17 cellular contexts compared by ENCODE assay signal in the genomic region with DNA sequence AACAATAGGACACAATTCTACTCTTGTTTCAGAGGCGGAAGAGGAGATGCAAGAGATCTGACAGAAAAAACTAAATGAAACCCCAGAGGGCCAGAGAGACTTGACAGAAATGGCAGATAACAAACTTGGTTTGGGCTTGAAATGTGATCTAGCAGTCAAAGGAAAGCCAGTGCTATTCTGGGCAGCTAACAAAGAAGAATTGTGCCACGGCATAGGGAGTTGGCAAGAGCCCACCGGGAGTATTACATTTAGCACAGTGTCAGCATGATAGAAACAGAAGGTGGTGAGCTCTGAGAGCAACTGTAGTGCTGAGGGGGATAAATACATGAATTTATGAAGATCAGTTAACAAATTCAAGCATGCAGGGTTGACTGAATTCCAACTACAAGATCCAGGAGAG.
A peak's percentile ranks its signal among the peaks of the same experiment; 100 is the strongest.
DNase-seq lines count a peak whose midpoint lies in the region; ATAC-seq and TF ChIP-seq lines count a peak whose summit lies in the region.
"Had no signal": no experiment of that assay in that cellular context is flagged by ENCODE, and none has a peak within 500 bp of the region (broad histone marks: within the 10 kb centered on the region; RNA-seq: fewer than 3 reads in every experiment).

No MANE protein-coding gene starts in this region.

- peaks cover 27% of the 10 kb centered on the region for H3K4me1 Mint-ChIP-seq in brain
- H3K4me1 Mint-ChIP-seq in endothelial cell (ENCODE audit: unreplicated experiment): no peaks in the 10 kb centered on the region
- H3K4me1 Mint-ChIP-seq: activated naive CD8-positive, alpha-beta T cell treated with anti-CD3 and anti-CD28 coated beads, Interleukin-2, amount 50 U/mL, for 24 hours; stimulated activated naive B cell treated with anti-CD40 and anti-IgM and Interleukin-4, amounts not matched to agents 10 μg/mL and 1 μg/mL and 100 μg/mL, for 72 hours had no signal

- H3K4me3 ChIP-seq in MG63 (no peak overlapping the region), heart right ventricle (no peak overlapping the region), prostate gland (no peak overlapping the region)
- H3K4me3 ChIP-seq: hepatocyte had no signal

- H3K4me3 Mint-ChIP-seq in brain (peak overlapping the region in 4 of 5 experiments; percentile 7 to 51 (median 24)), endothelial cell (ENCODE audit: unreplicated experiment) (no peak overlapping the region)
- H3K4me3 Mint-ChIP-seq: activated naive CD8-positive, alpha-beta T cell treated with anti-CD3 and anti-CD28 coated beads, Interleukin-2, amount 50 U/mL, for 24 hours; stimulated activated naive B cell treated with anti-CD40 and anti-IgM and Interleukin-4, amounts not matched to agents 10 μg/mL and 1 μg/mL and 100 μg/mL, for 72 hours had no signal

- DNase-seq in MG63 (peak; percentile 32), heart right ventricle (peak; percentile 27 to 44), prostate gland (ENCODE audit: low spot score) (peak; percentile 26), endothelial cell (ENCODE audit: low spot score) (no peak), RKO (ENCODE audit: low spot score) (no peak)
- DNase-seq in activated CD4-positive, alpha-beta T cell treated with anti-CD3 and anti-CD28 coated beads for 1 hour: no peak
- DNase-seq: activated CD8-positive, alpha-beta memory T cell treated with anti-CD3 and anti-CD28 coated beads, Interleukin-2, amount 50 U/mL, for 4 hours; activated naive CD8-positive, alpha-beta T cell treated with anti-CD3 and anti-CD28 coated beads, Interleukin-2, amount 50 U/mL, for 24 hours; effector CD4-positive, alpha-beta T cell; mesenchymal stem cell; NCI-H1694 treated with DMSO at 0.1 percent for 48 hours; stimulated activated CD4-positive, alpha-beta T cell treated with anti-CD3 and anti-CD28 coated beads, Interleukin-4, amount 100 ng/mL, for 24 hours; stimulated activated naive B cell treated with anti-CD40 and anti-IgM and Interleukin-4, amounts not matched to agents 10 μg/mL and 1 μg/mL and 100 μg/mL, for 72 hours had no signal

- no peak for TF ChIP-seq CTCF in brain (conservative IDR thresholded peaks at IDR 0.05)
- TF ChIP-seq CTCF in heart right ventricle (IDR thresholded peaks at IDR 0.05): no peak
- no peak for TF ChIP-seq CTCF in prostate gland (IDR thresholded peaks at IDR 0.05)
- TF ChIP-seq CTCF in endothelial cell (IDR thresholded peaks at IDR 0.05; ENCODE audit: unreplicated experiment): no peak

- H3K27ac Mint-ChIP-seq in brain (peak overlapping the region in 4 of 5 experiments; percentile 14 to 90 (median 86)), endothelial cell (ENCODE audit: unreplicated experiment) (no peak overlapping the region)
- H3K27ac Mint-ChIP-seq: activated naive CD8-positive, alpha-beta T cell treated with anti-CD3 and anti-CD28 coated beads, Interleukin-2, amount 50 U/mL, for 24 hours; stimulated activated naive B cell treated with anti-CD40 and anti-IgM and Interleukin-4, amounts not matched to agents 10 μg/mL and 1 μg/mL and 100 μg/mL, for 72 hours had no signal

- intact Hi-C loops in heart right ventricle (cut with DNase I) (no loop called here), prostate gland (cut with DNase I) (no loop called here)

- H3K36me3 ChIP-seq in MG63 (no peaks in the 10 kb centered on the region), heart right ventricle (no peaks in the 10 kb centered on the region), prostate gland (no peaks in the 10 kb centered on the region)

- H3K4me1 ChIP-seq in heart right ventricle: peaks cover 0 to 18% (median 7%) of the 10 kb centered on the region in 9 donors
- no peaks in the 10 kb centered on the region for H3K4me1 ChIP-seq in prostate gland (replicated peaks)

- 39 to 43% methylated on average over 3 of the region's 3 CpGs for WGBS in heart right ventricle, 2 donors
- WGBS in prostate gland: 24% methylated on average over 3 of the region's 3 CpGs

- H3K9me3 ChIP-seq in MG63: no peaks in the 10 kb centered on the region
- no peaks in the 10 kb centered on the region for H3K9me3 ChIP-seq in heart right ventricle
- H3K9me3 ChIP-seq in prostate gland: no peaks in the 10 kb centered on the region

- no peaks in the 10 kb centered on the region for H3K27me3 Mint-ChIP-seq in brain
- H3K27me3 Mint-ChIP-seq in endothelial cell (ENCODE audit: unreplicated experiment): no peaks in the 10 kb centered on the region
- H3K27me3 Mint-ChIP-seq: activated naive CD8-positive, alpha-beta T cell treated with anti-CD3 and anti-CD28 coated beads, Interleukin-2, amount 50 U/mL, for 24 hours; stimulated activated naive B cell treated with anti-CD40 and anti-IgM and Interleukin-4, amounts not matched to agents 10 μg/mL and 1 μg/mL and 100 μg/mL, for 72 hours had no signal

- H3K27me3 ChIP-seq in MG63 (no peaks in the 10 kb centered on the region), heart right ventricle (no peaks in the 10 kb centered on the region), prostate gland (replicated peaks; ENCODE audit: insufficient read depth) (no peaks in the 10 kb centered on the region)
- H3K27me3 ChIP-seq: hepatocyte had no signal

- TF ChIP-seq POLR2A in prostate gland (IDR thresholded peaks at IDR 0.05): no peak

- ATAC-seq in heart right ventricle (peak; percentile 61 to 97 (median 94)), HG03045 (IDR thresholded peaks at IDR 0.05; ENCODE audit: unreplicated experiment) (no peak)
- ATAC-seq: activated naive CD8-positive, alpha-beta T cell treated with anti-CD3 and anti-CD28 coated beads, Interleukin-2, amount 50 U/mL, for 24 hours; stimulated activated naive B cell treated with anti-CD40 and anti-IgM and Interleukin-4, amounts not matched to agents 10 μg/mL and 1 μg/mL and 100 μg/mL, for 72 hours had no signal

- no peaks in the 10 kb centered on the region for H3K9me3 Mint-ChIP-seq in brain
- H3K9me3 Mint-ChIP-seq in endothelial cell (ENCODE audit: unreplicated experiment): no peaks in the 10 kb centered on the region
- H3K9me3 Mint-ChIP-seq: activated naive CD8-positive, alpha-beta T cell treated with anti-CD3 and anti-CD28 coated beads, Interleukin-2, amount 50 U/mL, for 24 hours; stimulated activated naive B cell treated with anti-CD40 and anti-IgM and Interleukin-4, amounts not matched to agents 10 μg/mL and 1 μg/mL and 100 μg/mL, for 72 hours had no signal

- H3K27ac ChIP-seq in heart right ventricle: peak overlapping the region in 9 of 10 donors; percentile 26 to 80 (median 70)
- H3K27ac ChIP-seq in prostate gland: peak overlapping the region in 1 of 2 donors; percentile 1
- H3K27ac ChIP-seq: C4-2B, hepatocyte had no signal

- H3K36me3 Mint-ChIP-seq in brain (peaks cover 18% of the 10 kb centered on the region), endothelial cell (ENCODE audit: low read depth, unreplicated experiment) (no peaks in the 10 kb centered on the region)

Comparison
In these comparisons a context has a peak if more than half of its experiments do, and no peak if none do; other contexts are left out.
1. DNase-seq: peak in MG63 (single experiment), heart right ventricle (2 of 2) and prostate gland (single experiment); none in activated CD4-positive, alpha-beta T cell treated with anti-CD3 and anti-CD28 coated beads for 1 hour (single experiment), endothelial cell (single experiment) and RKO (single experiment).